ENCODE assay signal across 11 cellular contexts in genomic region chr14:74852922-74853530, GRCh38.
DNase-seq lines count a peak whose midpoint lies in the region; ATAC-seq, FAIRE-seq and TF ChIP-seq lines count a peak whose summit lies in the region.
"Had no signal": no experiment of that assay in that cellular context is flagged by ENCODE, and none has a peak within 500 bp of the region (broad histone marks: within the 10 kb centered on the region; RNA-seq: fewer than 3 reads in every experiment).

No MANE protein-coding gene starts in this region.

- DNase-seq in AG09319 (ENCODE audit: extremely low read depth, low read depth): peak; percentile 95
- no peak for DNase-seq in HTR-8/SVneo (ENCODE audit: insufficient read length, low spot score)
- no peak for DNase-seq in WERI-Rb-1
- no peak for DNase-seq in NCI-H146 (lab: John Stamatoyannopoulos, UW)
- no peak for DNase-seq in amygdala (lab: John Stamatoyannopoulos, UW)
- DNase-seq: ovary had no signal

- H3K4me3 ChIP-seq in muscle layer of colon (ENCODE audit: low read depth in 1 of 2, low read length in 2 of 2) (no peak overlapping the region), WERI-Rb-1 (ENCODE audit: low read depth, low read length) (no peak overlapping the region)
- H3K4me3 ChIP-seq: ovary, tibial nerve had no signal

- no peak for TF ChIP-seq CTCF in AG09319 (IDR thresholded peaks at IDR 0.05; ENCODE audit: low read depth, low read length)
- TF ChIP-seq CTCF in WERI-Rb-1 (IDR thresholded peaks at IDR 0.05; ENCODE audit: low read depth, low read length): no peak

- H3K36me3 ChIP-seq in muscle layer of colon (ENCODE audit: insufficient read depth, low read length) (no peaks in the 10 kb centered on the region), WERI-Rb-1 (no peaks in the 10 kb centered on the region)
- H3K36me3 ChIP-seq: ovary, tibial nerve had no signal

- H3K9ac ChIP-seq in muscle layer of colon (ENCODE audit: low read length): no peak overlapping the region

- no peak for ATAC-seq in HG03045 (IDR thresholded peaks at IDR 0.05; ENCODE audit: unreplicated experiment)
- ATAC-seq: activated T-helper 17 cell treated with anti-CD3 and anti-CD28 coated beads, Interleukin-2, amount 50 U/mL, for 72 hours had no signal

- FAIRE-seq in HTR-8/SVneo (lab: Jason Lieb, UNC): peak; percentile 13
- peak; percentile 89 for FAIRE-seq in endometrium (lab: Jason Lieb, UNC)

- H3K4me1 ChIP-seq in muscle layer of colon (ENCODE audit: insufficient read depth, low read length): peaks cover 18% of the 10 kb centered on the region

- H3K9me3 ChIP-seq in muscle layer of colon (ENCODE audit: low read length): no peaks in the 10 kb centered on the region
- no peaks in the 10 kb centered on the region for H3K9me3 ChIP-seq in WERI-Rb-1 (ENCODE audit: severe bottlenecking)
- H3K9me3 ChIP-seq: ovary, tibial nerve had no signal

- H3K27ac ChIP-seq in muscle layer of colon (ENCODE audit: low read depth, low read length) (peak overlapping the region; percentile 56), WERI-Rb-1 (no peak overlapping the region)
- H3K27ac ChIP-seq: ovary had no signal

- H3K27me3 ChIP-seq in muscle layer of colon (ENCODE audit: control insufficient read depth in 1 of 2, insufficient read depth in 2 of 2, low read length in 2 of 2) (no peaks in the 10 kb centered on the region), WERI-Rb-1 (ENCODE audit: insufficient read depth, low read depth, severe bottlenecking) (no peaks in the 10 kb centered on the region)
- H3K27me3 ChIP-seq: ovary, tibial nerve had no signal
